In genomic region chr7:55158541-55158940, GRCh38 we compare ENCODE assay signal across 21 cellular contexts.
DNase-seq lines count a peak whose midpoint lies in the region; ATAC-seq and TF ChIP-seq lines count a peak whose summit lies in the region.
"Had no signal": no experiment of that assay in that cellular context is flagged by ENCODE, and none has a peak within 500 bp of the region (broad histone marks: within the 10 kb centered on the region; RNA-seq: fewer than 3 reads in every experiment).

No MANE protein-coding gene starts in this region.

- H3K4me3 Mint-ChIP-seq in chondrocyte (ENCODE audit: unreplicated experiment) = no peak overlapping the region
- H3K4me3 Mint-ChIP-seq in endodermal cell = no peak overlapping the region
- H3K4me3 Mint-ChIP-seq: activated CD4-positive, alpha-beta T cell treated with anti-CD3 and anti-CD28 coated beads for 36 hours; naive thymus-derived CD8-positive, alpha-beta T cell had no signal

- H3K27me3 ChIP-seq in MG63 (no peaks in the 10 kb centered on the region), endodermal cell (ENCODE audit: control insufficient read depth, insufficient read depth, low read length, poor library complexity, severe bottlenecking) (no peaks in the 10 kb centered on the region)
- H3K27me3 ChIP-seq: breast epithelium, stomach had no signal

- H3K36me3 ChIP-seq in MG63 (peaks cover 89% of the 10 kb centered on the region), mesodermal cell (ENCODE audit: control insufficient read depth, insufficient read depth, low read length) (peaks cover 9% of the 10 kb centered on the region), endodermal cell (ENCODE audit: control insufficient read depth, insufficient read depth, low read length) (no peaks in the 10 kb centered on the region)
- H3K36me3 ChIP-seq: breast epithelium had no signal

- H3K27ac Mint-ChIP-seq in chondrocyte (ENCODE audit: unreplicated experiment) (peak overlapping the region; percentile 85), endodermal cell (no peak overlapping the region)
- H3K27ac Mint-ChIP-seq: activated CD4-positive, alpha-beta T cell treated with anti-CD3 and anti-CD28 coated beads for 36 hours; naive thymus-derived CD8-positive, alpha-beta T cell had no signal

- 50 to 100% methylated on average over 1 of the region's 2 CpGs for WGBS in mesodermal cell (ENCODE audit: insufficient coverage in 2 of 2), 2 experiments
- 88% methylated on average over 2 of the region's 2 CpGs; no CpG with 5 or more reads in 1 of the 2 experiments for WGBS in endodermal cell (ENCODE audit: insufficient coverage in 1 of 2, insufficient read length in 1 of 2), 2 experiments

- H3K9ac ChIP-seq in endodermal cell (ENCODE audit: extremely low read depth, low read length, poor library complexity, severe bottlenecking) = no peak overlapping the region

- peaks cover 44% of the 10 kb centered on the region for H3K4me1 Mint-ChIP-seq in chondrocyte (ENCODE audit: low read depth)
- peaks cover 20% of the 10 kb centered on the region for H3K4me1 Mint-ChIP-seq in endodermal cell
- H3K4me1 Mint-ChIP-seq: activated CD4-positive, alpha-beta T cell treated with anti-CD3 and anti-CD28 coated beads for 36 hours had no signal

- H3K36me3 Mint-ChIP-seq in chondrocyte (ENCODE audit: low read depth) (peaks cover 8% of the 10 kb centered on the region), endodermal cell (ENCODE audit: low read depth) (no peaks in the 10 kb centered on the region)
- H3K36me3 Mint-ChIP-seq: naive thymus-derived CD8-positive, alpha-beta T cell had no signal

- H3K4me3 ChIP-seq in AG09309 (ENCODE audit: control insufficient read depth, low read depth, low read length) (no peak overlapping the region), MG63 (no peak overlapping the region), mesodermal cell (ENCODE audit: extremely low read depth, insufficient read depth, low read length, poor library complexity, severe bottlenecking) (no peak overlapping the region), endodermal cell (ENCODE audit: low read length) (no peak overlapping the region)
- H3K4me3 ChIP-seq: breast epithelium, lung, stomach had no signal

- TF ChIP-seq CTCF in AG09309 (IDR thresholded peaks at IDR 0.05; ENCODE audit: control insufficient read depth, insufficient read depth, low read depth, low read length, missing control alignments) (no peak), chondrocyte (IDR thresholded peaks at IDR 0.05) (no peak), endodermal cell (conservative IDR thresholded peaks at IDR 0.05) (no peak)

- peaks cover 37% of the 10 kb centered on the region for H3K4me1 ChIP-seq in mesodermal cell (ENCODE audit: control insufficient read depth, insufficient read depth, low read length, poor library complexity, severe bottlenecking)
- peaks cover 6% of the 10 kb centered on the region for H3K4me1 ChIP-seq in endodermal cell (ENCODE audit: control insufficient read depth, insufficient read depth, low read length)
- H3K4me1 ChIP-seq: breast epithelium, stomach had no signal

- H3K27ac ChIP-seq in mesodermal cell (ENCODE audit: low read depth, low read length, severe bottlenecking) (peak overlapping the region; percentile 36), endodermal cell (ENCODE audit: low read depth, low read length) (no peak overlapping the region)
- H3K27ac ChIP-seq: breast epithelium, stomach had no signal

- peak; percentile 82 for DNase-seq in AG09309 (ENCODE audit: low read depth)
- peak; percentile 74 for DNase-seq in MG63
- DNase-seq in chondrocyte (ENCODE audit: low spot score) = no peak
- DNase-seq in DMS153 (lab: John Stamatoyannopoulos, UW) = no peak
- no peak for DNase-seq in endodermal cell
- DNase-seq in RPMI8226 = no peak
- DNase-seq: activated CD4-positive, alpha-beta T cell treated with anti-CD3 and anti-CD28 coated beads for 36 hours; activated CD8-positive, alpha-beta memory T cell treated with anti-CD3 and anti-CD28 coated beads, Interleukin-2, amount 50 U/mL, for 48 hours; activated naive CD4-positive, alpha-beta T cell; COR-L47; effector CD4-positive, alpha-beta T cell; GDM1; Kasumi-1; naive thymus-derived CD8-positive, alpha-beta T cell; NCI-H1436; SIG-M5; stomach had no signal

- no peaks in the 10 kb centered on the region for H3K9me3 ChIP-seq in MG63
- no peaks in the 10 kb centered on the region for H3K9me3 ChIP-seq in mesodermal cell (ENCODE audit: control insufficient read depth, low read length)
- no peaks in the 10 kb centered on the region for H3K9me3 ChIP-seq in endodermal cell (ENCODE audit: control insufficient read depth, low read length)
- H3K9me3 ChIP-seq: breast epithelium, stomach had no signal

- H3K9me3 Mint-ChIP-seq in chondrocyte (ENCODE audit: low read depth) = no peaks in the 10 kb centered on the region
- H3K9me3 Mint-ChIP-seq in endodermal cell = no peaks in the 10 kb centered on the region
- H3K9me3 Mint-ChIP-seq: naive thymus-derived CD8-positive, alpha-beta T cell had no signal

- ATAC-seq in GM21717 (IDR thresholded peaks at IDR 0.05; ENCODE audit: unreplicated experiment) = no peak
- ATAC-seq: activated CD4-positive, alpha-beta T cell treated with anti-CD3 and anti-CD28 coated beads for 36 hours; naive thymus-derived CD8-positive, alpha-beta T cell had no signal

- H3K27me3 Mint-ChIP-seq in chondrocyte (ENCODE audit: low read depth) (no peaks in the 10 kb centered on the region), endodermal cell (ENCODE audit: insufficient read depth) (peaks cover 7% of the 10 kb centered on the region)

Comparison
In these comparisons a context has a peak if more than half of its experiments do, and no peak if none do; other contexts are left out.
1. DNase-seq: peak in AG09309 (single experiment) and MG63 (single experiment); none in chondrocyte (single experiment), DMS153 (single experiment), endodermal cell (single experiment) and RPMI8226 (single experiment).